11 cellular contexts compared by ENCODE assay signal in the genomic region with DNA sequence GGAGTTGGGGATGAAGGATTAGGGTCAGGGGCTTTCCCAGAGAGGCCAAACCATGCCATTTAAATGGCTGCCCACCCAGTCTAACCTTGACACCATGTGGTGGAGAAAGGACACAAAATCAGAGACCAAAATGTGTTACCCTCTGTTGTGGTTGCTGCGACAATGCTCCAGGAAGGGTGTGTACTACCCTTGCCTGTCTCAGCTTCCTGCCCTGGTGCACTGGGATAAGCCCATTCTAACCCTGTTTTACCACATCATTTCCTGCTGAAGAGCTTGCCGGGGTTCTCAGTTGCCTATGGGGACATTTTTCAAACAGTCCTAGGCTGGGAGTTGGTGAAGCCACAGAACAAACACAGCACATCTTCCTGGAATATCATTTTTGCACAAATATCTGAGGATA. TPM values are rescaled to one million over a fixed set of nuclear protein-coding genes. Genes with fewer than 3 reads are reported as not detected.
DNase-seq lines count a peak whose midpoint lies in the region; ATAC-seq and TF ChIP-seq lines count a peak whose summit lies in the region.
"Had no signal": no experiment of that assay in that cellular context is flagged by ENCODE, and none has a peak within 500 bp of the region (broad histone marks: within the 10 kb centered on the region; RNA-seq: fewer than 3 reads in every experiment).

No MANE protein-coding gene starts in this region.

- no peaks in the 10 kb centered on the region for H3K36me3 Mint-ChIP-seq in stimulated activated naive CD8-positive, alpha-beta T cell treated with anti-CD3 and anti-CD28 coated beads, Interleukin-15, Interleukin-2, amounts not matched to agents 100 ng/mL and 50 ng/mL, for 24 hours (ENCODE audit: low read depth)

- H3K27ac ChIP-seq in left ventricle myocardium inferior (replicated peaks): peak overlapping the region; percentile 50
- H3K27ac ChIP-seq: suprapubic skin had no signal

- H3K9me3 Mint-ChIP-seq in stimulated activated naive CD8-positive, alpha-beta T cell treated with anti-CD3 and anti-CD28 coated beads, Interleukin-15, Interleukin-2, amounts not matched to agents 100 ng/mL and 50 ng/mL, for 24 hours: no peaks in the 10 kb centered on the region

- H3K4me1 Mint-ChIP-seq in stimulated activated naive CD8-positive, alpha-beta T cell treated with anti-CD3 and anti-CD28 coated beads, Interleukin-15, Interleukin-2, amounts not matched to agents 100 ng/mL and 50 ng/mL, for 24 hours (ENCODE audit: low read depth): peaks cover 62% of the 10 kb centered on the region

- H3K27me3 Mint-ChIP-seq in stimulated activated naive CD8-positive, alpha-beta T cell treated with anti-CD3 and anti-CD28 coated beads, Interleukin-15, Interleukin-2, amounts not matched to agents 100 ng/mL and 50 ng/mL, for 24 hours: no peaks in the 10 kb centered on the region

- H3K4me3 ChIP-seq in left ventricle myocardium inferior: no peak overlapping the region
- H3K4me3 ChIP-seq: suprapubic skin had no signal

- peaks cover 19% of the 10 kb centered on the region for H3K4me1 ChIP-seq in left ventricle myocardium inferior

- H3K27me3 ChIP-seq in left ventricle myocardium inferior (ENCODE audit: low read depth): peaks cover 88% of the 10 kb centered on the region

- no peaks in the 10 kb centered on the region for H3K36me3 ChIP-seq in left ventricle myocardium inferior
- H3K36me3 ChIP-seq: suprapubic skin had no signal

- no peak for TF ChIP-seq CTCF in left ventricle myocardium inferior (IDR thresholded peaks at IDR 0.05; ENCODE audit: borderline replicate concordance)

- H3K4me3 Mint-ChIP-seq in stimulated activated naive CD8-positive, alpha-beta T cell treated with anti-CD3 and anti-CD28 coated beads, Interleukin-15, Interleukin-2, amounts not matched to agents 100 ng/mL and 50 ng/mL, for 24 hours: peak overlapping the region; percentile 52

- no peaks in the 10 kb centered on the region for H3K9me3 ChIP-seq in left ventricle myocardium inferior (replicated peaks)
- H3K9me3 ChIP-seq: suprapubic skin had no signal

- H3K27ac Mint-ChIP-seq in stimulated activated naive CD8-positive, alpha-beta T cell treated with anti-CD3 and anti-CD28 coated beads, Interleukin-15, Interleukin-2, amounts not matched to agents 100 ng/mL and 50 ng/mL, for 24 hours: peak overlapping the region; percentile 79

- DNase-seq in activated T-cell treated with anti-CD3 and anti-CD28 coated beads for 1 hour (ENCODE audit: low read depth) (peak; percentile 38), activated T-cell treated with anti-CD3 and anti-CD28 coated beads for 4 hours (no peak), left ventricle myocardium inferior (no peak), SKM-1 (lab: John Stamatoyannopoulos, UW; ENCODE audit: unreplicated experiment) (no peak), superior temporal gyrus (ENCODE audit: extremely low spot score) (no peak)
- DNase-seq in activated CD8-positive, alpha-beta memory T cell treated with anti-CD3 and anti-CD28 coated beads for 1 hour (ENCODE audit: extremely low read depth in 1 of 2, low read depth in 1 of 2): peak; percentile 23 to 24

- intact Hi-C loops in left ventricle myocardium inferior (cut with micrococcal nuclease): no loop called here

- ATAC-seq in HG02763 (IDR thresholded peaks at IDR 0.05; ENCODE audit: unreplicated experiment): no peak
- ATAC-seq: SK-N-SH treated with all-trans-retinoic acid at 6 μM for 48 hours had no signal

RNA-seq across cellular contexts. Expression of a gene that starts 4.9 kb away (rescaled TPM):
- total RNA-seq in left ventricle myocardium inferior: not detected
- total RNA-seq: A172, suprapubic skin had no signal

RNA-seq across cellular contexts. Expression of a gene that starts 13.7 kb away (rescaled TPM):
- not detected for total RNA-seq in left ventricle myocardium inferior
- total RNA-seq: A172, suprapubic skin had no signal

RNA-seq across cellular contexts. Expression of a gene that starts 39.5 kb away (rescaled TPM):
- not detected for total RNA-seq in left ventricle myocardium inferior
- total RNA-seq: A172 had no signal

Comparison
In these comparisons a context has a peak if more than half of its experiments do, and no peak if none do; other contexts are left out.
1. DNase-seq: peak in activated T-cell treated with anti-CD3 and anti-CD28 coated beads for 1 hour (single experiment) and activated CD8-positive, alpha-beta memory T cell treated with anti-CD3 and anti-CD28 coated beads for 1 hour (2 of 2); none in activated T-cell treated with anti-CD3 and anti-CD28 coated beads for 4 hours (single experiment), left ventricle myocardium inferior (single experiment), SKM-1 (single experiment) and superior temporal gyrus (single experiment).